ENCODE assay signal across 9 cellular contexts in the genomic region with DNA sequence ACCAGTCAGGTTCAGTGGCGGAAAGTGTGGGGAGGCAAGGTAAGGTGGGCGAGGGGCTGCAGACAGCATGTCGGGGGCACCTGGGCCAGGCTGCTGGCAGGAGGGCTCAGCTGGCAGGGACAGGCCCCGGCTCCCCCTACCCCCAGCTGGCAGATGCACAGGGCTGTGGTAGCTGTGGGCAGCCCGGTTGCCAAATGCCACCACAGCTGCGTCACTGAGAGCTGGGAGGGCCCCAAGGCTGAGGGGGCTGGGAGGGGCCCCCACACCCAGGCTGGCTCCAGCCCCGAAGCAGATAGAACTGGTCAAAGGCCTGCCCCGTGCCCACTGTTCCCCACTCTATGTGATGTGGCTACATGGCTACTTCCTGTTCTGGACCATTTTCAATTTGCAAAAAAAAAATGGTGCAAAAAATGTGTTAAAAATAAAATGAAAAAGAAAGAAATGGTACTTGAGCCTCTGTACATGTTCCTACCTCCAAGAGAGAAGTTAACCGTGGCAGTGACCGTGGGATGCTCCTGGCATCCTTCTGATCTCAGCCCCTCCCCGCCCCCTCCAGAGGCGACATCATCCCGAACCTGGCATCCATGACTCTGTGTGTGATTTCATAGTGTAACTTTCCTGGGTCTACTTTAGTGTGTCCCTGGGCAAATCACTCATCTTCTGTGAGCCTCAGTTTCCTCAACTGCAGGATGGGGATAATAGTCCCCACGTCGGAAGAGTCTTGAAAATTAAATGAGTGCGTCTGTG.
DNase-seq lines count a peak whose midpoint lies in the region; ATAC-seq lines count a peak whose summit lies in the region.
"Had no signal": no experiment of that assay in that cellular context is flagged by ENCODE, and none has a peak within 500 bp of the region (broad histone marks: within the 10 kb centered on the region; RNA-seq: fewer than 3 reads in every experiment).

No MANE protein-coding gene starts in this region.

- H3K4me3 Mint-ChIP-seq in CD4-positive, CD25-positive, alpha-beta regulatory T cell = no peak overlapping the region
- no peak overlapping the region for H3K4me3 Mint-ChIP-seq in dendritic cell treated with granulocyte-macrophage colony-stimulating factor and Interleukin-4, amounts not matched to agents 40 ng/mL and 50 ng/mL, for 4 days

- H3K9me3 ChIP-seq in CD4-positive, CD25-positive, alpha-beta regulatory T cell (ENCODE audit: control insufficient read depth in 2 of 2, low read length in 2 of 2) = no peaks in the 10 kb centered on the region

- DNase-seq in CD4-positive, CD25-positive, alpha-beta regulatory T cell = no peak
- DNase-seq in RPMI7951 (ENCODE audit: low read depth) = peak; percentile 79
- DNase-seq in sciatic nerve (ENCODE audit: low spot score) = no peak
- no peak for DNase-seq in KG1 (lab: John Stamatoyannopoulos, UW)
- DNase-seq in pons (ENCODE audit: low spot score) = no peak
- DNase-seq: cerebellar nuclear complex had no signal

- H3K9me3 Mint-ChIP-seq in CD4-positive, CD25-positive, alpha-beta regulatory T cell = peaks cover 0 to 3% (median 0%) of the 10 kb centered on the region in 7 donors
- H3K9me3 Mint-ChIP-seq in dendritic cell treated with granulocyte-macrophage colony-stimulating factor and Interleukin-4, amounts not matched to agents 40 ng/mL and 50 ng/mL, for 4 days = no peaks in the 10 kb centered on the region

- H3K27ac ChIP-seq in CD4-positive, CD25-positive, alpha-beta regulatory T cell (ENCODE audit: insufficient read depth, low read length, poor library complexity, severe bottlenecking) = no peak overlapping the region

- peaks cover 25% of the 10 kb centered on the region for H3K27me3 Mint-ChIP-seq in CD4-positive, CD25-positive, alpha-beta regulatory T cell
- peaks cover 4% of the 10 kb centered on the region for H3K27me3 Mint-ChIP-seq in dendritic cell treated with granulocyte-macrophage colony-stimulating factor and Interleukin-4, amounts not matched to agents 40 ng/mL and 50 ng/mL, for 4 days

- no peaks in the 10 kb centered on the region for H3K4me1 ChIP-seq in CD4-positive, CD25-positive, alpha-beta regulatory T cell (ENCODE audit: control insufficient read depth, insufficient read depth, low read length, poor library complexity, severe bottlenecking)

- intact Hi-C loops in dendritic cell treated with granulocyte-macrophage colony-stimulating factor and Interleukin-4, amounts not matched to agents 40 ng/mL and 50 ng/mL, for 4 days (cut with micrococcal nuclease) = no loop called here
- intact Hi-C loops in sciatic nerve (cut with DNase I) = no loop called here

- H3K36me3 Mint-ChIP-seq in CD4-positive, CD25-positive, alpha-beta regulatory T cell = peaks cover 5% of the 10 kb centered on the region
- no peaks in the 10 kb centered on the region for H3K36me3 Mint-ChIP-seq in dendritic cell treated with granulocyte-macrophage colony-stimulating factor and Interleukin-4, amounts not matched to agents 40 ng/mL and 50 ng/mL, for 4 days (ENCODE audit: low read depth)

- ATAC-seq in CD4-positive, CD25-positive, alpha-beta regulatory T cell (ENCODE audit: low read depth in 2 of 2) = peak; percentile 29 to 40
- ATAC-seq in sciatic nerve (peak; percentile 33), HG03280 (IDR thresholded peaks at IDR 0.05; ENCODE audit: unreplicated experiment) (no peak), HG02642 (IDR thresholded peaks at IDR 0.05; ENCODE audit: poor library complexity, unreplicated experiment) (no peak)

- peak overlapping the region in 1 of 3 donors; percentile 9 for H3K27ac Mint-ChIP-seq in CD4-positive, CD25-positive, alpha-beta regulatory T cell
- H3K27ac Mint-ChIP-seq in dendritic cell treated with granulocyte-macrophage colony-stimulating factor and Interleukin-4, amounts not matched to agents 40 ng/mL and 50 ng/mL, for 4 days = peak overlapping the region; percentile 84

- H3K4me3 ChIP-seq in CD4-positive, CD25-positive, alpha-beta regulatory T cell (ENCODE audit: low read depth, low read length) = no peak overlapping the region

- peaks cover 0 to 4% (median 2%) of the 10 kb centered on the region in 4 donors for H3K4me1 Mint-ChIP-seq in CD4-positive, CD25-positive, alpha-beta regulatory T cell
- H3K4me1 Mint-ChIP-seq in dendritic cell treated with granulocyte-macrophage colony-stimulating factor and Interleukin-4, amounts not matched to agents 40 ng/mL and 50 ng/mL, for 4 days (ENCODE audit: low read depth) = peaks cover 62% of the 10 kb centered on the region

- H3K27me3 ChIP-seq in CD4-positive, CD25-positive, alpha-beta regulatory T cell (ENCODE audit: control insufficient read depth, insufficient read depth, low read length) = peaks cover 6% of the 10 kb centered on the region

- H3K36me3 ChIP-seq in CD4-positive, CD25-positive, alpha-beta regulatory T cell (ENCODE audit: control insufficient read depth, insufficient read depth, low read length) = no peaks in the 10 kb centered on the region

Comparison
In these comparisons a context has a peak if more than half of its experiments do, and no peak if none do; other contexts are left out.
1. ATAC-seq: peak in CD4-positive, CD25-positive, alpha-beta regulatory T cell (2 of 2) and sciatic nerve (single experiment); none in HG03280 (single experiment) and HG02642 (single experiment).